In genomic region chr22:50612715-50613221, GRCh38 we compare ENCODE assay signal across 1 cellular context.
TF ChIP-seq lines count a peak whose summit lies in the region.

No MANE protein-coding gene starts in this region.

TF ChIP-seq in GM12878, 131 proteins besides CTCF, POLR2A, EP300 and RAD21:
- no peak for TF ChIP-seq SMC3 (IDR thresholded peaks at IDR 0.05; ENCODE audit: borderline replicate concordance, low read length)
- TF ChIP-seq ZSCAN29 (IDR thresholded peaks at IDR 0.05): no peak
- no peak for TF ChIP-seq ZNF592 (IDR thresholded peaks at IDR 0.05)
- no peak for TF ChIP-seq FOXM1 (IDR thresholded peaks at IDR 0.05; ENCODE audit: low read depth, low read length)
- no peak for TF ChIP-seq EED (IDR thresholded peaks at IDR 0.05; ENCODE audit: low read depth)
- TF ChIP-seq ETV6 (conservative IDR thresholded peaks at IDR 0.05 in 1 of 2, IDR thresholded peaks at IDR 0.05 in 1 of 2; ENCODE audit: borderline replicate concordance in 1 of 2, low read depth in 1 of 2): no peak
- TF ChIP-seq NKRF (conservative IDR thresholded peaks at IDR 0.05): no peak
- no peak for TF ChIP-seq CBFB (IDR thresholded peaks at IDR 0.05; ENCODE audit: low read depth)
- no peak for TF ChIP-seq TCF7 (IDR thresholded peaks at IDR 0.05; ENCODE audit: borderline replicate concordance)
- TF ChIP-seq E4F1 (IDR thresholded peaks at IDR 0.05; ENCODE audit: borderline replicate concordance, partially characterized antibody): no peak
- TF ChIP-seq ZNF687 (IDR thresholded peaks at IDR 0.05): no peak
- no peak for TF ChIP-seq SMAD5 (IDR thresholded peaks at IDR 0.05; ENCODE audit: low read depth)
- TF ChIP-seq MAX (IDR thresholded peaks at IDR 0.05; ENCODE audit: low read depth, low read length): no peak
- no peak for TF ChIP-seq HSF1 (IDR thresholded peaks at IDR 0.05; ENCODE audit: low read depth, low read length)
- no peak for TF ChIP-seq PML (IDR thresholded peaks at IDR 0.05; ENCODE audit: low read length)
- TF ChIP-seq JUNB (IDR thresholded peaks at IDR 0.05): no peak
- no peak for TF ChIP-seq MTA3 (IDR thresholded peaks at IDR 0.05; ENCODE audit: borderline replicate concordance, low read length)
- no peak for TF ChIP-seq STAT1 (conservative IDR thresholded peaks at IDR 0.05)
TF ChIP-seq in GM12878: peak in this region for 0.
